Comparison of ENCODE assay signal across 8 cellular contexts in genomic region chr11:748007-748359, GRCh38. TPM values are rescaled to one million over a fixed set of nuclear protein-coding genes. Genes with fewer than 3 reads are reported as not detected.
DNase-seq lines count a peak whose midpoint lies in the region; ATAC-seq and TF ChIP-seq lines count a peak whose summit lies in the region.

No MANE protein-coding gene starts in this region.

- peak overlapping the region; percentile 91 for H3K4me3 ChIP-seq in cardiac muscle cell
- peak overlapping the region; percentile 94 for H3K4me3 ChIP-seq in mesendoderm (ENCODE audit: low read length)
- H3K4me3 ChIP-seq in aorta (ENCODE audit: low read length in 2 of 2): peak overlapping the region; percentile 57 to 82

- peaks cover 32% of the 10 kb centered on the region for H3K79me2 ChIP-seq in mesendoderm (ENCODE audit: control insufficient read depth, insufficient read depth, low read length)

- H2BK120ac ChIP-seq in mesendoderm (ENCODE audit: low read depth, low read length): no peak overlapping the region

- H3K23ac ChIP-seq in mesendoderm (ENCODE audit: low read length): peak overlapping the region; percentile 91

- H4K5ac ChIP-seq in mesendoderm (ENCODE audit: low read length): no peak overlapping the region

- H3K27me3 Mint-ChIP-seq in chondrocyte (ENCODE audit: low read depth): no peaks in the 10 kb centered on the region

- H3K9me3 Mint-ChIP-seq in chondrocyte (ENCODE audit: low read depth): no peaks in the 10 kb centered on the region

- no CpG with 5 or more reads among the region's 18 CpGs for WGBS in mesendoderm (ENCODE audit: extremely low coverage, insufficient coverage, low lambda C conversion rate)
- WGBS in aorta, 2 donors: 3% methylated on average over 18 of the region's 18 CpGs

- H3K27ac ChIP-seq in cardiac muscle cell (no peak overlapping the region), KOPT-K1 (ENCODE audit: low read depth, low read length, poor library complexity, severe bottlenecking) (peak overlapping the region; percentile 63), mesendoderm (ENCODE audit: low read depth, low read length) (no peak overlapping the region), aorta (ENCODE audit: low read depth in 1 of 2, low read length in 2 of 2) (peak overlapping the region in 1 of 2 donors; percentile 46)

- no peak overlapping the region for H4K8ac ChIP-seq in mesendoderm (ENCODE audit: low read depth, low read length)

- H3K4me1 ChIP-seq in cardiac muscle cell (ENCODE audit: low read depth) (peaks cover 9% of the 10 kb centered on the region), mesendoderm (ENCODE audit: control insufficient read depth, low read depth, low read length) (peaks cover 3% of the 10 kb centered on the region), aorta (ENCODE audit: control insufficient read depth in 1 of 2, insufficient read depth in 2 of 2, low read length in 2 of 2) (peaks cover 0 to 4% of the 10 kb centered on the region in 2 donors)

- H3K79me1 ChIP-seq in mesendoderm (ENCODE audit: low read length): peaks cover 9% of the 10 kb centered on the region

- H3K4me3 Mint-ChIP-seq in chondrocyte (ENCODE audit: unreplicated experiment): peak overlapping the region; percentile 88

- H3K36me3 ChIP-seq in cardiac muscle cell (no peaks in the 10 kb centered on the region), KOPT-K1 (ENCODE audit: insufficient read depth, low read length) (peaks cover 8% of the 10 kb centered on the region; the same call in 1 of the 2 replicates), mesendoderm (ENCODE audit: control insufficient read depth, insufficient read depth, low read length) (no peaks in the 10 kb centered on the region), aorta (ENCODE audit: control insufficient read depth in 1 of 2, insufficient read depth in 2 of 2, low read length in 1 of 2) (no peaks in the 10 kb centered on the region)

- H2BK15ac ChIP-seq in mesendoderm (replicated peaks; ENCODE audit: low read depth): no peak overlapping the region

- H3K4ac ChIP-seq in mesendoderm (ENCODE audit: low read depth, low read length): no peak overlapping the region

- peak overlapping the region; percentile 92 for H3K9ac ChIP-seq in mesendoderm (ENCODE audit: low read length)

- peak overlapping the region; percentile 92 for H3K56ac ChIP-seq in mesendoderm (ENCODE audit: low read length)

- H3K27me3 ChIP-seq in cardiac muscle cell (no peaks in the 10 kb centered on the region), mesendoderm (ENCODE audit: insufficient read depth, low read length, poor library complexity) (no peaks in the 10 kb centered on the region), aorta (ENCODE audit: control insufficient read depth in 1 of 2, insufficient read depth in 2 of 2, low read length in 1 of 2) (no peaks in the 10 kb centered on the region)

- ATAC-seq in aorta (ENCODE audit: low FRiP score) (peak; percentile 9), HG02884 (IDR thresholded peaks at IDR 0.05; ENCODE audit: unreplicated experiment) (no peak), GM18868 (IDR thresholded peaks at IDR 0.05; ENCODE audit: unreplicated experiment) (no peak)

- H3K27ac Mint-ChIP-seq in chondrocyte (ENCODE audit: unreplicated experiment): peak overlapping the region; percentile 98

- DNase-seq in cardiac muscle cell (ENCODE audit: low read depth in 1 of 2, low spot score in 1 of 2): peak in 1 of 2 donors; percentile 34
- no peak for DNase-seq in cardiac septum (ENCODE audit: low spot score)
- no peak for DNase-seq in chondrocyte (ENCODE audit: low spot score)
- DNase-seq in mesendoderm: no peak
- peak in 1 of 2 donors; percentile 60 for DNase-seq in aorta

- H2BK5ac ChIP-seq in mesendoderm (ENCODE audit: low read length): no peak overlapping the region

- TF ChIP-seq CTCF in cardiac muscle cell (IDR thresholded peaks at IDR 0.05; ENCODE audit: low read depth, low read length) (no peak), chondrocyte (IDR thresholded peaks at IDR 0.05) (no peak)

- no peaks in the 10 kb centered on the region for H3K9me3 ChIP-seq in cardiac muscle cell (ENCODE audit: low read depth)
- no peaks in the 10 kb centered on the region for H3K9me3 ChIP-seq in KOPT-K1 (ENCODE audit: insufficient read depth, low read length, poor library complexity, severe bottlenecking)
- H3K9me3 ChIP-seq in aorta (ENCODE audit: control insufficient read depth, low read length): no peaks in the 10 kb centered on the region

- no peaks in the 10 kb centered on the region for H3K36me3 Mint-ChIP-seq in chondrocyte (ENCODE audit: low read depth)

- intact Hi-C loops in cardiac septum (cut with DNase I) (no loop called here), aorta (cut with DNase I) (no loop called here)

- peak overlapping the region; percentile 42 for H3K18ac ChIP-seq in mesendoderm (ENCODE audit: low read length)

- no peak overlapping the region for H2AK5ac ChIP-seq in mesendoderm (ENCODE audit: low read length)

- H3K4me1 Mint-ChIP-seq in chondrocyte (ENCODE audit: low read depth): peaks cover 27% of the 10 kb centered on the region

- H3K4me2 ChIP-seq in mesendoderm (ENCODE audit: low read length): peak overlapping the region; percentile 98

RNA-seq across cellular contexts. Expression of gene TALDO1, which starts 0.7 kb away (rescaled TPM):
- total RNA-seq in cardiac muscle cell (144 and 158 TPM in 2 replicates), cardiac septum (92.4 TPM), chondrocyte (128 to 227 TPM (median 151 TPM) in 3 replicates), aorta (100 to 1,000 TPM; 113 to 130 TPM)
- polyA plus RNA-seq in cardiac muscle cell (163 and 174 TPM in 2 replicates), aorta (100 to 1,000 TPM; 122 to 187 TPM)
- 169 TPM for polyA plus RNA-seq in mesendoderm (2013, experiment 1 of 2)
- polyA plus RNA-seq in mesendoderm (2013, experiment 2 of 2): 176 TPM

RNA-seq across cellular contexts. Expression of gene GATD1, which starts 29.3 kb away (rescaled TPM):
- total RNA-seq in cardiac muscle cell: 62.2 and 64.1 TPM in 2 replicates
- polyA plus RNA-seq in cardiac muscle cell: 27.9 and 60.4 TPM in 2 replicates
- total RNA-seq in cardiac septum: 38.7 TPM
- total RNA-seq in chondrocyte: 47.2 to 55.0 TPM (median 52.3 TPM) in 3 replicates
- 21.0 TPM for polyA plus RNA-seq in mesendoderm (2013, experiment 1 of 2)
- 18.6 TPM for polyA plus RNA-seq in mesendoderm (2013, experiment 2 of 2)
- 10 to 100 TPM; 36.1 to 52.7 TPM for total RNA-seq in aorta
- 10 to 100 TPM in 1 of 2 donors, 1 to 10 TPM in 1; 9.6 to 32.5 TPM for polyA plus RNA-seq in aorta

RNA-seq across cellular contexts. Expression of gene CEND1, which starts 41.9 kb away (rescaled TPM):
- total RNA-seq in cardiac muscle cell (1.6 and 7.6 TPM in 2 replicates), cardiac septum (0.65 TPM), chondrocyte (0.20 to 0.67 TPM (median 0.41 TPM) in 3 replicates), aorta (not detected)
- polyA plus RNA-seq in cardiac muscle cell (1.7 and 8.2 TPM in 2 replicates), aorta (under 1 TPM in 1 of 2 donors, not detected in 1; 0.10 TPM)
- 0.13 TPM for polyA plus RNA-seq in mesendoderm (2013, experiment 1 of 2)
- polyA plus RNA-seq in mesendoderm (2013, experiment 2 of 2): 0.15 TPM

RNA-seq across cellular contexts. Expression of gene EPS8L2, which starts 42.0 kb away (rescaled TPM):
- total RNA-seq in cardiac muscle cell (18.9 and 22.6 TPM in 2 replicates), cardiac septum (2.3 TPM), chondrocyte (17.2 to 51.6 TPM (median 45.7 TPM) in 3 replicates), aorta (10 to 100 TPM; 41.0 to 45.1 TPM)
- polyA plus RNA-seq in cardiac muscle cell (25.7 and 27.4 TPM in 2 replicates), aorta (100 to 1,000 TPM in 1 of 2 donors, 10 to 100 TPM in 1; 64.6 to 102 TPM)
- polyA plus RNA-seq in mesendoderm (2013, experiment 1 of 2): 12.1 TPM
- polyA plus RNA-seq in mesendoderm (2013, experiment 2 of 2): 13.0 TPM

RNA-seq across cellular contexts. Expression of gene SLC25A22, which starts 50.1 kb away (rescaled TPM):
- 17.6 and 34.7 TPM in 2 replicates for total RNA-seq in cardiac muscle cell
- 18.9 and 21.2 TPM in 2 replicates for polyA plus RNA-seq in cardiac muscle cell
- 4.7 TPM for total RNA-seq in cardiac septum
- 15.6 to 24.4 TPM (median 16.0 TPM) in 3 replicates for total RNA-seq in chondrocyte
- polyA plus RNA-seq in mesendoderm (2013, experiment 1 of 2): 30.5 TPM
- 30.6 TPM for polyA plus RNA-seq in mesendoderm (2013, experiment 2 of 2)
- 10 to 100 TPM; 10.1 to 12.9 TPM for total RNA-seq in aorta
- polyA plus RNA-seq in aorta: 1 to 10 TPM; 3.2 to 5.6 TPM
